Comparison of ENCODE assay signal across 8 cellular contexts in genomic region chr4:17511950-17512795, GRCh38. TPM values are rescaled to one million over a fixed set of nuclear protein-coding genes. Genes with fewer than 3 reads are reported as not detected.
DNase-seq lines count a peak whose midpoint lies in the region; ATAC-seq and TF ChIP-seq lines count a peak whose summit lies in the region.

Gene QDPR (minus strand): TSS chr4:17512090. CDS start chr4:17512054, 36 bp downstream.

- peak within 1 kb of the TSS; percentile 65 to 74 for H3K9ac ChIP-seq in stomach smooth muscle (ENCODE audit: low read length in 2 of 2)

- DNase-seq in DMS 273 treated with DMSO at 0.1 percent for 48 hours (lab: John Stamatoyannopoulos, UW) (peak; percentile 8), HPDE6-E6E7 (ENCODE audit: extremely low spot score) (peak; percentile 60), RPMI8226 (peak; percentile 87), foreskin fibroblast (peak; percentile 77 to 93), neural crest cell (ENCODE audit: low read depth, low spot score) (peak; percentile 76)
- peak; percentile 90 for DNase-seq in activated effector memory CD4-positive, alpha-beta T cell treated with anti-CD3 and anti-CD28 coated beads, Interleukin-2, amount 50 U/mL, for 16 hours

- peaks cover 31% of the 10 kb centered on the region for H3K4me1 Mint-ChIP-seq in neural crest cell

- TF ChIP-seq CTCF in foreskin fibroblast (IDR thresholded peaks at IDR 0.05; ENCODE audit: low read depth, low read length) (peak; percentile 19), neural crest cell (conservative IDR thresholded peaks at IDR 0.05) (peak; percentile 49)

- ATAC-seq in GM19468 (IDR thresholded peaks at IDR 0.05; ENCODE audit: extremely low read depth, unreplicated experiment): peak; percentile 91

- H3K9me3 Mint-ChIP-seq in neural crest cell: no peaks in the 10 kb centered on the region

- peaks cover under 1% of the 10 kb centered on the region for H3K36me3 Mint-ChIP-seq in neural crest cell (ENCODE audit: low read depth)

- peak within 1 kb of the TSS; percentile 49 for H3K27ac ChIP-seq in stomach smooth muscle (ENCODE audit: low read length)

- H3K36me3 ChIP-seq in stomach smooth muscle (ENCODE audit: control insufficient read depth in 2 of 2, insufficient read depth in 2 of 2, low read length in 2 of 2): peaks cover 0 to 4% of the 10 kb centered on the region in 2 donors

- no peak within 1 kb of the TSS for H3K27ac Mint-ChIP-seq in neural crest cell (ENCODE audit: unreplicated experiment)

- H3K4me3 ChIP-seq in foreskin fibroblast (ENCODE audit: low read depth in 1 of 2, low read length in 2 of 2) (peak within 1 kb of the TSS; percentile 61 to 70), stomach smooth muscle (ENCODE audit: low read length in 2 of 2) (peak within 1 kb of the TSS; percentile 85 to 95)

- no peaks in the 10 kb centered on the region for H3K9me3 ChIP-seq in stomach smooth muscle (ENCODE audit: control insufficient read depth in 2 of 2, low read length in 2 of 2)

- no peaks in the 10 kb centered on the region for H3K27me3 ChIP-seq in stomach smooth muscle (ENCODE audit: control insufficient read depth in 1 of 2, insufficient read depth in 2 of 2, low read length in 2 of 2)

- H3K27me3 Mint-ChIP-seq in neural crest cell (ENCODE audit: low read depth): no peaks in the 10 kb centered on the region

- H3K4me1 ChIP-seq in stomach smooth muscle (ENCODE audit: control insufficient read depth, insufficient read depth, low read length): peaks cover 21% of the 10 kb centered on the region

- peak within 1 kb of the TSS; percentile 91 for H3K4me3 Mint-ChIP-seq in neural crest cell

RNA-seq across cellular contexts. Expression of gene QDPR, which starts in this region (rescaled TPM):
- 45.2 and 46.5 TPM in 2 replicates for total RNA-seq in neural crest cell

Comparison
In these comparisons a context has a peak if more than half of its experiments do, and no peak if none do; other contexts are left out.
1. Peak in every context shown above with its lines: DNase-seq, ATAC-seq, H3K4me3 ChIP-seq and H3K27ac ChIP-seq.
2. DNase-seq: peak in every context shown above with its lines; median percentile 90 in activated effector memory CD4-positive, alpha-beta T cell treated with anti-CD3 and anti-CD28 coated beads, Interleukin-2, amount 50 U/mL, for 16 hours; 87 in RPMI8226; 85 in foreskin fibroblast; 76 in neural crest cell; 60 in HPDE6-E6E7; 8 in DMS 273 treated with DMSO at 0.1 percent for 48 hours.